Comparison of ENCODE assay signal across 8 cellular contexts in the genomic region with DNA sequence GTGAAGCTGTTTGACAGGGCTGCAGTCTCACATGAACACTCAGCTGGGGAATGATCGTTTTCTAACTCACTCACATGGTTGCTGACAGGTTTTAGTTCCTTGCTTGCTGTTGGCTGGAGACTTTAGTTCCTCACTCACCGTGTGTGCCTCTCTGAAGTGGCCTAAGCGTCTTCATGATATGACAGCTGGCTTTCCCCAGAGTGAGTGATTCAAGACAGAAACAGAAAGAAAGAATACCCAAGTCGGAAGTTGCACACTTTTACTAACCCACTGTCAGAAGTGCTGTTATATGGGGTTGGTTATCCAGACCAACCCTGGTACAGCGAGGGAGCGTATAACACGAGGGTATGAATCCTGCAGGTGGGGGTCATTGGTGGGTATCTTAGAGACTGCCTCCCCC.
DNase-seq lines count a peak whose midpoint lies in the region; ATAC-seq and TF ChIP-seq lines count a peak whose summit lies in the region.

No MANE protein-coding gene starts in this region.

- intact Hi-C loops in CD8-positive, alpha-beta T cell (cut with DNase I, micrococcal nuclease) = no loop called here
- intact Hi-C loops in activated T-helper 2 cell treated with anti-CD3 and anti-CD28 coated beads, Interferon-gamma antibody, Interleukin-2, Interleukin-4, amounts not matched to agents 10 μg/mL and 5 μg/mL and 100 μg/mL, durations not matched to agents 14 hours and 24 hours and 36 hours (cut with micrococcal nuclease) = loop anchor here (1.0 to 2.0 kb wide), 10 partner anchors 67 to 568 kb away; no protein-coding TSS in a partner anchor
- intact Hi-C loops in head of caudate nucleus (cut with DNase I) (no loop called here), transverse colon (cut with DNase I; ENCODE audit: low total_unique reads) (no loop called here)

- H3K27ac ChIP-seq in CD8-positive, alpha-beta T cell (ENCODE audit: low read depth, low read length) = no peak overlapping the region
- H3K27ac ChIP-seq in transverse colon = peak overlapping the region in 1 of 4 donors; percentile 28

- TF ChIP-seq EP300 in transverse colon (IDR thresholded peaks at IDR 0.05; ENCODE audit: low read depth) = no peak

- CTCF ChIA-PET in CD8-positive, alpha-beta T cell (lab: Charles Lee) = interaction anchor here (1.4 kb wide), 2 partner anchors 11 to 23 kb away, joined by 4 read pairs; no protein-coding TSS in a partner anchor

- TF ChIP-seq CTCF in CD8-positive, alpha-beta T cell (IDR thresholded peaks at IDR 0.05) = no peak
- TF ChIP-seq CTCF in transverse colon (IDR thresholded peaks at IDR 0.05) = no peak

- in situ Hi-C loops in transverse colon (cut with MboI; ENCODE audit: low pct_ligation_motif_present in 1 of 4, low pct_unique_long_range_greater_than_20kb in 1 of 4, low sequenced_read_pairs in 3 of 4) = no loop called here

- H3K4me1 Mint-ChIP-seq in CD8-positive, alpha-beta T cell (ENCODE audit: low read depth) = peaks cover 19% of the 10 kb centered on the region
- peaks cover 34% of the 10 kb centered on the region for H3K4me1 Mint-ChIP-seq in activated T-helper 2 cell treated with anti-CD3 and anti-CD28 coated beads, Interferon-gamma antibody, Interleukin-2, Interleukin-4, amounts not matched to agents 10 μg/mL and 5 μg/mL and 100 μg/mL, durations not matched to agents 14 hours and 24 hours and 36 hours (ENCODE audit: low read depth)
- peaks cover 16 to 20% of the 10 kb centered on the region in 2 donors for H3K4me1 Mint-ChIP-seq in stimulated activated naive B cell treated with anti-CD40 and anti-IgM and Interleukin-4, amounts not matched to agents 10 μg/mL and 1 μg/mL and 100 μg/mL, for 72 hours

- no peaks in the 10 kb centered on the region for H3K36me3 ChIP-seq in CD8-positive, alpha-beta T cell (ENCODE audit: insufficient read depth, low read length)
- no peaks in the 10 kb centered on the region for H3K36me3 ChIP-seq in transverse colon

- POLR2A ChIA-PET in CD8-positive, alpha-beta T cell (lab: Charles Lee) = interaction anchor here (0.9 kb wide), 1 partner anchor 229 kb away, joined by 4 read pairs; no protein-coding TSS in a partner anchor

- 64 to 74% methylated on average over 7 of the region's 7 CpGs for WGBS in transverse colon (ENCODE audit: low coverage in 1 of 2), 2 donors

- no peak overlapping the region for H3K4me3 ChIP-seq in CD8-positive, alpha-beta T cell (ENCODE audit: low read depth, low read length)
- H3K4me3 ChIP-seq in Jurkat, Clone E6-1 (ENCODE audit: low read length) = peak overlapping the region; percentile 20; the same call in 1 of the 2 replicates
- H3K4me3 ChIP-seq in transverse colon = no peak overlapping the region

- TF ChIP-seq POLR2A in transverse colon (IDR thresholded peaks at IDR 0.05) = no peak

- DNase-seq in CD8-positive, alpha-beta T cell = peak in 4 of 7 experiments; percentile 5 to 50 (median 14)
- peak; percentile 79 for DNase-seq in Jurkat, Clone E6-1 (ENCODE audit: low read depth, low spot score)
- DNase-seq in activated T-helper 2 cell treated with anti-CD3 and anti-CD28 coated beads, Interferon-gamma antibody, Interleukin-2, Interleukin-4, amounts not matched to agents 10 μg/mL and 5 μg/mL and 100 μg/mL, durations not matched to agents 14 hours and 24 hours and 36 hours (ENCODE audit: low spot score) = peak; percentile 58
- DNase-seq in stimulated activated naive B cell treated with anti-CD40 and anti-IgM and Interleukin-4, amounts not matched to agents 10 μg/mL and 1 μg/mL and 100 μg/mL, for 72 hours = peak; percentile 28
- no peak for DNase-seq in head of caudate nucleus
- no peak for DNase-seq in NCI-H1092 treated with DMSO at 0.1 percent for 48 hours (lab: John Stamatoyannopoulos, UW)
- no peak for DNase-seq in transverse colon

- peak; percentile 85 for ATAC-seq in CD8-positive, alpha-beta T cell
- peak; percentile 99 for ATAC-seq in GM21423 (IDR thresholded peaks at IDR 0.05; ENCODE audit: unreplicated experiment)
- peak; percentile 89 to 98 for ATAC-seq in stimulated activated naive B cell treated with anti-CD40 and anti-IgM and Interleukin-4, amounts not matched to agents 10 μg/mL and 1 μg/mL and 100 μg/mL, for 72 hours (replicated peaks)

- no peaks in the 10 kb centered on the region for H3K9me3 ChIP-seq in CD8-positive, alpha-beta T cell (ENCODE audit: low read length)
- no peaks in the 10 kb centered on the region for H3K9me3 ChIP-seq in transverse colon

- peaks cover 5% of the 10 kb centered on the region for H3K4me1 ChIP-seq in CD8-positive, alpha-beta T cell (ENCODE audit: insufficient read depth, low read length)
- H3K4me1 ChIP-seq in transverse colon = peaks cover 0 to 11% (median 6%) of the 10 kb centered on the region in 4 donors

- H3K27me3 Mint-ChIP-seq in CD8-positive, alpha-beta T cell (ENCODE audit: low read depth) = no peaks in the 10 kb centered on the region
- H3K27me3 Mint-ChIP-seq in activated T-helper 2 cell treated with anti-CD3 and anti-CD28 coated beads, Interferon-gamma antibody, Interleukin-2, Interleukin-4, amounts not matched to agents 10 μg/mL and 5 μg/mL and 100 μg/mL, durations not matched to agents 14 hours and 24 hours and 36 hours (ENCODE audit: low read depth) = peaks cover 2% of the 10 kb centered on the region
- H3K27me3 Mint-ChIP-seq in stimulated activated naive B cell treated with anti-CD40 and anti-IgM and Interleukin-4, amounts not matched to agents 10 μg/mL and 1 μg/mL and 100 μg/mL, for 72 hours = no peaks in the 10 kb centered on the region

- no peaks in the 10 kb centered on the region for H3K9me3 Mint-ChIP-seq in CD8-positive, alpha-beta T cell
- peaks cover 5% of the 10 kb centered on the region for H3K9me3 Mint-ChIP-seq in activated T-helper 2 cell treated with anti-CD3 and anti-CD28 coated beads, Interferon-gamma antibody, Interleukin-2, Interleukin-4, amounts not matched to agents 10 μg/mL and 5 μg/mL and 100 μg/mL, durations not matched to agents 14 hours and 24 hours and 36 hours
- peaks cover 2 to 4% of the 10 kb centered on the region in 2 donors for H3K9me3 Mint-ChIP-seq in stimulated activated naive B cell treated with anti-CD40 and anti-IgM and Interleukin-4, amounts not matched to agents 10 μg/mL and 1 μg/mL and 100 μg/mL, for 72 hours

- no peaks in the 10 kb centered on the region for H3K36me3 Mint-ChIP-seq in CD8-positive, alpha-beta T cell
- peaks cover 4% of the 10 kb centered on the region for H3K36me3 Mint-ChIP-seq in activated T-helper 2 cell treated with anti-CD3 and anti-CD28 coated beads, Interferon-gamma antibody, Interleukin-2, Interleukin-4, amounts not matched to agents 10 μg/mL and 5 μg/mL and 100 μg/mL, durations not matched to agents 14 hours and 24 hours and 36 hours (ENCODE audit: low read depth)
- peaks cover 0 to 7% of the 10 kb centered on the region in 2 donors for H3K36me3 Mint-ChIP-seq in stimulated activated naive B cell treated with anti-CD40 and anti-IgM and Interleukin-4, amounts not matched to agents 10 μg/mL and 1 μg/mL and 100 μg/mL, for 72 hours

- no peaks in the 10 kb centered on the region for H3K27me3 ChIP-seq in CD8-positive, alpha-beta T cell (ENCODE audit: insufficient read depth, low read length)
- H3K27me3 ChIP-seq in transverse colon = no peaks in the 10 kb centered on the region

- H3K27ac Mint-ChIP-seq in CD8-positive, alpha-beta T cell = peak overlapping the region; percentile 85
- H3K27ac Mint-ChIP-seq in activated T-helper 2 cell treated with anti-CD3 and anti-CD28 coated beads, Interferon-gamma antibody, Interleukin-2, Interleukin-4, amounts not matched to agents 10 μg/mL and 5 μg/mL and 100 μg/mL, durations not matched to agents 14 hours and 24 hours and 36 hours = peak overlapping the region; percentile 85
- peak overlapping the region; percentile 63 for H3K27ac Mint-ChIP-seq in stimulated activated naive B cell treated with anti-CD40 and anti-IgM and Interleukin-4, amounts not matched to agents 10 μg/mL and 1 μg/mL and 100 μg/mL, for 72 hours

- H3K4me3 Mint-ChIP-seq in CD8-positive, alpha-beta T cell = peak overlapping the region; percentile 58
- peak overlapping the region; percentile 54 for H3K4me3 Mint-ChIP-seq in activated T-helper 2 cell treated with anti-CD3 and anti-CD28 coated beads, Interferon-gamma antibody, Interleukin-2, Interleukin-4, amounts not matched to agents 10 μg/mL and 5 μg/mL and 100 μg/mL, durations not matched to agents 14 hours and 24 hours and 36 hours (ENCODE audit: low read depth)
- peak overlapping the region in 1 of 2 donors; percentile 56 for H3K4me3 Mint-ChIP-seq in stimulated activated naive B cell treated with anti-CD40 and anti-IgM and Interleukin-4, amounts not matched to agents 10 μg/mL and 1 μg/mL and 100 μg/mL, for 72 hours

Comparison
In these comparisons a context has a peak if more than half of its experiments do, and no peak if none do; other contexts are left out.
1. DNase-seq: peak in CD8-positive, alpha-beta T cell (4 of 7), Jurkat, Clone E6-1 (single experiment), activated T-helper 2 cell treated with anti-CD3 and anti-CD28 coated beads, Interferon-gamma antibody, Interleukin-2, Interleukin-4, amounts not matched to agents 10 μg/mL and 5 μg/mL and 100 μg/mL, durations not matched to agents 14 hours and 24 hours and 36 hours (single experiment) and stimulated activated naive B cell treated with anti-CD40 and anti-IgM and Interleukin-4, amounts not matched to agents 10 μg/mL and 1 μg/mL and 100 μg/mL, for 72 hours (single experiment); none in head of caudate nucleus (0 of 42), NCI-H1092 treated with DMSO at 0.1 percent for 48 hours (single experiment) and transverse colon (single experiment).
2. Peak in every context shown above with its lines, with median percentiles within 50 percentile points of each other: ATAC-seq and H3K27ac Mint-ChIP-seq.